In genomic region chr1:3016641-3017439, GRCh38 we compare ENCODE assay signal across 21 cellular contexts. TPM values are rescaled to one million over a fixed set of nuclear protein-coding genes. Genes with fewer than 3 reads are reported as not detected.
A peak's percentile ranks its signal among the peaks of the same experiment; 100 is the strongest.
DNase-seq lines count a peak whose midpoint lies in the region; ATAC-seq and TF ChIP-seq lines count a peak whose summit lies in the region.
"Had no signal": no experiment of that assay in that cellular context is flagged by ENCODE, and none has a peak within 500 bp of the region (broad histone marks: within the 10 kb centered on the region; RNA-seq: fewer than 3 reads in every experiment).

No MANE protein-coding gene starts in this region.

- H3K36me3 ChIP-seq in osteoblast (ENCODE audit: insufficient read depth, low read length), result no peaks in the 10 kb centered on the region
- no peaks in the 10 kb centered on the region for H3K36me3 ChIP-seq in upper lobe of right lung
- H3K36me3 ChIP-seq: BLaER1 treated with 17β-estradiol and CSF1 and Interleukin-3, amounts not matched to agents 10 nM and 100 nM; SJSA1 had no signal

- H3K27me3 Mint-ChIP-seq in chondrocyte (ENCODE audit: low read depth), result peaks cover 5% of the 10 kb centered on the region

- H3K4me3 ChIP-seq in osteoblast (ENCODE audit: insufficient read depth, low read length), result no peak overlapping the region
- H3K4me3 ChIP-seq in upper lobe of right lung, result no peak overlapping the region
- H3K4me3 ChIP-seq: BLaER1 treated with 17β-estradiol and CSF1 and Interleukin-3, amounts not matched to agents 10 nM and 100 nM; SJSA1 had no signal

- H3K27me3 ChIP-seq in osteoblast (ENCODE audit: insufficient read depth, low read length) (no peaks in the 10 kb centered on the region), upper lobe of right lung (peaks cover 33% of the 10 kb centered on the region)
- H3K27me3 ChIP-seq: SJSA1 had no signal

- TF ChIP-seq CTCF in chondrocyte (IDR thresholded peaks at IDR 0.05), result no peak
- no peak for TF ChIP-seq CTCF in osteoblast (IDR thresholded peaks at IDR 0.05; ENCODE audit: extremely low read depth, low read depth, low read length)
- TF ChIP-seq CTCF in upper lobe of right lung (IDR thresholded peaks at IDR 0.05), result no peak

- H3K4me2 ChIP-seq in osteoblast (ENCODE audit: insufficient read depth, low read length), result no peak overlapping the region
- H3K4me2 ChIP-seq: BLaER1 treated with 17β-estradiol and CSF1 and Interleukin-3, amounts not matched to agents 10 nM and 100 nM had no signal

- H3K27ac ChIP-seq in osteoblast (ENCODE audit: low read depth, low read length), result no peak overlapping the region
- no peak overlapping the region for H3K27ac ChIP-seq in upper lobe of right lung
- H3K27ac ChIP-seq: BLaER1 treated with 17β-estradiol and CSF1 and Interleukin-3, amounts not matched to agents 10 nM and 100 nM; RWPE1; SJSA1 had no signal

- no peaks in the 10 kb centered on the region for H3K79me2 ChIP-seq in osteoblast (ENCODE audit: insufficient read depth, low read length)

- H3K4me1 ChIP-seq in osteoblast (ENCODE audit: insufficient read depth, low read length), result no peaks in the 10 kb centered on the region
- H3K4me1 ChIP-seq in upper lobe of right lung, result no peaks in the 10 kb centered on the region
- H3K4me1 ChIP-seq: SJSA1 had no signal

- intact Hi-C loops in Right ventricle myocardium inferior (cut with DNase I), result no loop called here
- intact Hi-C loops in left cardiac atrium (cut with DNase I), result loop anchor here in 1 of 2 donors (10.0 kb wide), 1 partner anchor 268 kb away; no protein-coding TSS in a partner anchor
- intact Hi-C loops in upper lobe of right lung (cut with DNase I), result no loop called here

- peaks cover 4% of the 10 kb centered on the region for H3K9me3 Mint-ChIP-seq in chondrocyte (ENCODE audit: low read depth)
- H3K9me3 Mint-ChIP-seq: CD8-positive, alpha-beta memory T cell had no signal

- H3K9me3 ChIP-seq in osteoblast (ENCODE audit: low read depth, low read length), result no peaks in the 10 kb centered on the region
- H3K9me3 ChIP-seq in upper lobe of right lung, result no peaks in the 10 kb centered on the region
- H3K9me3 ChIP-seq: BLaER1 treated with 17β-estradiol and CSF1 and Interleukin-3, amounts not matched to agents 10 nM and 100 nM; SJSA1 had no signal

- no peak overlapping the region for H3K4me3 Mint-ChIP-seq in chondrocyte (ENCODE audit: unreplicated experiment)
- H3K4me3 Mint-ChIP-seq: CD8-positive, alpha-beta memory T cell had no signal

- DNase-seq in Right ventricle myocardium inferior (ENCODE audit: missing footprints), result peak; percentile 34
- no peak for DNase-seq in left cardiac atrium
- peak; percentile 75 for DNase-seq in chondrocyte (ENCODE audit: low spot score)
- DNase-seq in osteoblast (ENCODE audit: insufficient read length, low spot score, missing footprints), result peak; percentile 80
- peak; percentile 39 for DNase-seq in upper lobe of right lung
- DNase-seq: CD8-positive, alpha-beta memory T cell; DMS53; EL; GOT3; NCI-H187; NCI-H2227 treated with DMSO at 0.1 percent for 48 hours; NCI-H524 treated with DMSO at 0.1 percent for 48 hours; PC-3 had no signal

- no peak overlapping the region for H3K27ac Mint-ChIP-seq in chondrocyte (ENCODE audit: unreplicated experiment)
- H3K27ac Mint-ChIP-seq: CD8-positive, alpha-beta memory T cell had no signal

- ATAC-seq in Right ventricle myocardium inferior, result no peak
- ATAC-seq in left cardiac atrium, result no peak
- ATAC-seq in upper lobe of right lung, result no peak
- no peak for ATAC-seq in HG02623 (IDR thresholded peaks at IDR 0.05; ENCODE audit: unreplicated experiment)
- no peak for ATAC-seq in GM18498 (IDR thresholded peaks at IDR 0.05; ENCODE audit: unreplicated experiment)
- ATAC-seq: HCT116, PC-3 had no signal

- H2AFZ ChIP-seq in osteoblast (ENCODE audit: low read length), result no peak overlapping the region

- no peaks in the 10 kb centered on the region for H3K4me1 Mint-ChIP-seq in chondrocyte (ENCODE audit: low read depth)

- no peaks in the 10 kb centered on the region for H3K36me3 Mint-ChIP-seq in chondrocyte (ENCODE audit: low read depth)
- H3K36me3 Mint-ChIP-seq: CD8-positive, alpha-beta memory T cell had no signal

- H4K20me1 ChIP-seq in osteoblast (ENCODE audit: insufficient read depth, low read length), result no peaks in the 10 kb centered on the region

RNA-seq across cellular contexts. Expression of gene ACTRT2, which starts 4.4 kb away (rescaled TPM):
- total RNA-seq in Right ventricle myocardium inferior (not detected), left cardiac atrium (not detected), chondrocyte (not detected in 3 replicates), osteoblast (not detected in 2 replicates), upper lobe of right lung (not detected)
- total RNA-seq: CD8-positive, alpha-beta memory T cell; HT-29; M059J; PC-3; SJSA1 had no signal

RNA-seq across cellular contexts. Expression of gene PRDM16, which starts 52.2 kb away (rescaled TPM):
- total RNA-seq in Right ventricle myocardium inferior (12.8 TPM), left cardiac atrium (1 to 10 TPM in 1 of 2 donors, under 1 TPM in 1; 0.99 to 1.2 TPM), chondrocyte (10.4 to 19.0 TPM (median 18.3 TPM) in 3 replicates), osteoblast (6.5 and 8.3 TPM in 2 replicates), upper lobe of right lung (21.0 TPM)
- total RNA-seq: CD8-positive, alpha-beta memory T cell; HT-29; M059J had no signal
